Comparison of ENCODE assay signal across 18 cellular contexts in the genomic region with DNA sequence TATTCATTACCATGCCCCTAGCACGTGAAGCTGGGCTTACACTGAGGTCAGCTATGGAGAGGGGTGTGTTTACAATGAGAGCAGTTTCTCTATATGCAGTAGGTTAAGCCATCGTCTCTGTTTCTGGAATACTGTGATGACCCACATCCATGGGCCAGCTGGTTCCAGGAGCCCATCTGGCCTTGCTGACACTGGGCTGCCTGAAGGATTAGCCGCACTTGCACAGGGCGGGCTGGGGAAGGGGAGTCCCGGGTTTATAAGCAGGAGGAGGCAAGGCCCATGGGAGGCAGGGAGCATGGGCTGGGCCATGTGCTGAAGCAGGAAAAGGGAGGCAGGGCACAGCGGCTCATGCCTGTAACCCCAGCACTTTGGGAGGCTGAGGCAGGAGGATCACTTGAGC.
DNase-seq lines count a peak whose midpoint lies in the region; ATAC-seq, FAIRE-seq and TF ChIP-seq lines count a peak whose summit lies in the region.
"Had no signal": no experiment of that assay in that cellular context is flagged by ENCODE, and none has a peak within 500 bp of the region (broad histone marks: within the 10 kb centered on the region; RNA-seq: fewer than 3 reads in every experiment).

No MANE protein-coding gene starts in this region.

- no peak for TF ChIP-seq POLR2A in GM18505 (IDR thresholded peaks at IDR 0.05; ENCODE audit: borderline replicate concordance, extremely low read depth, insufficient read depth, insufficient read length)
- TF ChIP-seq POLR2A in tibial nerve (IDR thresholded peaks at IDR 0.05), result no peak

- intact Hi-C loops in colonic mucosa (cut with DNase I), result no loop called here

- no peak overlapping the region for H3K9ac ChIP-seq in colonic mucosa (ENCODE audit: low read depth in 2 of 2, low read length in 2 of 2)

- H3K4me1 ChIP-seq in colonic mucosa, result no peaks in the 10 kb centered on the region
- peaks cover 0 to 26% (median 2%) of the 10 kb centered on the region in 4 donors for H3K4me1 ChIP-seq in tibial nerve
- H3K4me1 ChIP-seq: A549 had no signal

- FAIRE-seq in HTR-8/SVneo (lab: Jason Lieb, UNC), result peak; percentile 23
- FAIRE-seq: A549, GM12892, GM19239, K562 had no signal

- H3K36me3 ChIP-seq in colonic mucosa, result no peaks in the 10 kb centered on the region
- H3K36me3 ChIP-seq in tibial nerve, result peaks cover 0 to 5% (median 0%) of the 10 kb centered on the region in 3 donors

- no peak for TF ChIP-seq EP300 in tibial nerve (IDR thresholded peaks at IDR 0.05)

- no peak overlapping the region for H3K27ac ChIP-seq in colonic mucosa
- H3K27ac ChIP-seq in tibial nerve, result no peak overlapping the region
- H3K27ac ChIP-seq: A549 had no signal

- no peaks in the 10 kb centered on the region for H3K9me3 ChIP-seq in colonic mucosa
- no peaks in the 10 kb centered on the region for H3K9me3 ChIP-seq in tibial nerve
- H3K9me3 ChIP-seq: A549 had no signal

- H3K27me3 ChIP-seq in colonic mucosa (no peaks in the 10 kb centered on the region), tibial nerve (no peaks in the 10 kb centered on the region)

- 64 to 65% methylated on average over 6 of the region's 6 CpGs for WGBS in tibial nerve, 2 donors

- peak; percentile 71 for DNase-seq in D341Med (ENCODE audit: low spot score)
- no peak for DNase-seq in HTR-8/SVneo (ENCODE audit: insufficient read length, low spot score)
- DNase-seq in NCI-H82 treated with DMSO at 0.1 percent for 48 hours (lab: John Stamatoyannopoulos, UW; ENCODE audit: unreplicated experiment), result peak; percentile 80
- peak; percentile 28 for DNase-seq in fibroblast of villous mesenchyme (ENCODE audit: low read depth)
- DNase-seq in colonic mucosa, result no peak
- DNase-seq in tibial nerve (ENCODE audit: low spot score in 2 of 2), result no peak
- DNase-seq in A172 (ENCODE audit: low spot score), result no peak
- DNase-seq: CD8-positive, alpha-beta T cell; COR-L47; DND-41; GDM1; GOT3; H9 had no signal

- no peak overlapping the region for H3K4me3 ChIP-seq in fibroblast of villous mesenchyme (ENCODE audit: low read depth, low read length)
- H3K4me3 ChIP-seq in colonic mucosa, result no peak overlapping the region
- no peak overlapping the region for H3K4me3 ChIP-seq in tibial nerve
- H3K4me3 ChIP-seq: A549, K562 had no signal

- ATAC-seq in GM18505 (IDR thresholded peaks at IDR 0.05; ENCODE audit: unreplicated experiment), result no peak
- ATAC-seq: CD8-positive, alpha-beta T cell; K562 had no signal

- TF ChIP-seq CTCF in fibroblast of villous mesenchyme (IDR thresholded peaks at IDR 0.05; ENCODE audit: insufficient read depth, low read depth, low read length), result no peak
- no peak for TF ChIP-seq CTCF in colonic mucosa (IDR thresholded peaks at IDR 0.05)
- TF ChIP-seq CTCF in tibial nerve (IDR thresholded peaks at IDR 0.05), result no peak

Comparison
In these comparisons a context has a peak if more than half of its experiments do, and no peak if none do; other contexts are left out.
1. DNase-seq: peak in D341Med (single experiment), NCI-H82 treated with DMSO at 0.1 percent for 48 hours (single experiment) and fibroblast of villous mesenchyme (single experiment); none in HTR-8/SVneo (single experiment), colonic mucosa (single experiment), tibial nerve (0 of 2) and A172 (single experiment).